Comparison of ENCODE assay signal across 8 cellular contexts in genomic region chr4:156909010-156909409, GRCh38.
"Had no signal": no experiment of that assay in that cellular context is flagged by ENCODE, and none has a peak within 500 bp of the region (broad histone marks: within the 10 kb centered on the region; RNA-seq: fewer than 3 reads in every experiment).

No MANE protein-coding gene starts in this region.

- ATAC-seq: HCT116 had no signal

- H3K27ac ChIP-seq: GM23248 had no signal

- FAIRE-seq: HTR-8/SVneo had no signal

- H3K36me3 Mint-ChIP-seq: IgD-negative memory B cell had no signal

- H3K4me1 Mint-ChIP-seq: IgD-negative memory B cell had no signal

- H3K9me3 ChIP-seq: HAP-1 had no signal

- H2AFZ ChIP-seq: GM23248 had no signal

- H3K36me3 ChIP-seq: HAP-1 had no signal

- DNase-seq: GM23248, GOT3, H7, KBM-7 had no signal

- H3K9ac ChIP-seq: GM23248 had no signal

- H3K27me3 Mint-ChIP-seq: IgD-negative memory B cell had no signal

- H3K27ac Mint-ChIP-seq: IgD-negative memory B cell had no signal

- H3K4me3 ChIP-seq: GM23248, HAP-1 had no signal

- H3K4me3 Mint-ChIP-seq: IgD-negative memory B cell had no signal
